1 cellular context compared by ENCODE assay signal in the genomic region with DNA sequence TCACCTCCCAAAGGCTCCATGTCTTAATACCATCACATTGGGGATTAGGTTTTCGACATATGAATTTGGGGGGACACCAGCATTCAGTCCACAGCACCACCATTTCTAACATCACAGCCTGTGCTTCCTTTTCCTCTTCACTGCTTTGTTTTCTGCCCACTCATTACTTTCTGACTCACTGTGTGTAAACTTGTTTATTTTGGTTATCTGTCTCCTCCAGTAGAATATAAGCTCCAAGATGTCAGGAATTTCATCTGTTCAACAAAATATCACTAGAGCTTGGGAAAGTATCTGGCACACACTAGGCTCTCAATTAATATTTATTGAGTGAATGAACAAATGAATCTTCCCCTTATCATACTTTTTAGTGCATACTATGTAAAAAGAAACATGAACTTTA.
TF ChIP-seq lines count a peak whose summit lies in the region.

No MANE protein-coding gene starts in this region.

TF ChIP-seq in H1, 55 proteins besides CTCF, POLR2A, EP300 and RAD21 (continued from another document):
- no peak for TF ChIP-seq ZNF274 (IDR thresholded peaks at IDR 0.05; ENCODE audit: borderline replicate concordance, extremely low read depth, low read length)
